9 cellular contexts compared by ENCODE assay signal in the genomic region with DNA sequence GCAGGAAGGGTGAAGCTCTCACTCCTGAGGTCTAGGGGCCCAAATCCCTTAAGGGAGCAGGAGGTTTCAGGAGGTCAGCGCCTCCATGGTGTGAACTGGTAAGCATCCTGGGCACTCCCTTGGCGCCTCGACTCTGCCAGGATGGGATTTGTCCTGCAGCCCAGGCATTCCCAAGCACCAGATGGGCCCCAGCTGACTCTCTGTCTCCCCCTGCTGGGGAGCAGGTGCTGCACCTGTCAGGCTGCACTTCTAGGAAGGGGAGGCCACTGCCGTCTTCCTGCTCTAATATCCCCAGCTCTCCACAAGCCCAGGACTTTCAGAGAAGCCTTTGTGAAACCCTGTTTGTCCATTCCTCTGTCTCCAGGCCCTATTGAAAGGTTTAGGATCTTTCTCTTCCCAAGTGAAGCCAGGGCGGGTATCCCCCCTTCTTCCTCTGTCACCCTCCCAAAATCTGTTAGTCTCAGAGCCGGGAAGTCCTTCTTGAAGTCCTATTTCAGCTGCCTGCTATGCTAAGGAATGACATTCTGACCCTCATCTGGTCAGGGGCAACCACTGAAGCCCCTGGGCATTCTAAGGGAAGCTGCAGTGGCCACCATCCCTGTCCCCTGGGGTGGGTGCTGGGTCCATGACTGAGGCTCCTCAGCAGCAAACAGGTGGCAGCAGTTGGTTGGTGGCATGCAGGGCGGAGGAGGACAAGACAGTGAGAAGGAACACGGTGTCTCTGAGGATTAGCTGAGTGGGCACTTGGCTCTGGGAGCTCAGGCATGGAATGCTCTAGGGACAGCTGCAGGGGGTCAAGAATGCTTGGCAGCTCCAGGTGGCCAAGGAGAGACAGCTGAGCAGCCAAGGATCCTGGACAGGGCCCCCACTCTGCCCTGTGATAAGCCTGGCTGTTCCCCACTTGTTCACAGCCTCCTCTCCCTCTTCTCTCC. TPM values are rescaled to one million over a fixed set of nuclear protein-coding genes. Genes with fewer than 3 reads are reported as not detected.
DNase-seq lines count a peak whose midpoint lies in the region; ATAC-seq, FAIRE-seq and TF ChIP-seq lines count a peak whose summit lies in the region.
"Had no signal": no experiment of that assay in that cellular context is flagged by ENCODE, and none has a peak within 500 bp of the region (broad histone marks: within the 10 kb centered on the region; RNA-seq: fewer than 3 reads in every experiment).

No MANE protein-coding gene starts in this region.

- no peaks in the 10 kb centered on the region for H3K9me3 ChIP-seq in DND-41 (ENCODE audit: insufficient read depth, low read length, severe bottlenecking)
- no peaks in the 10 kb centered on the region for H3K9me3 ChIP-seq in IMR-90 (ENCODE audit: control insufficient read depth, insufficient read depth, low read length)
- H3K9me3 ChIP-seq in K562 (replicated peaks; ENCODE audit: control insufficient read depth, insufficient read depth, low read depth, low read length): no peaks in the 10 kb centered on the region

- no peak overlapping the region for H3K4me3 ChIP-seq in DND-41 (ENCODE audit: low read depth in 1 of 2, low read length in 2 of 2)
- H3K4me3 ChIP-seq in IMR-90 (ENCODE audit: insufficient read depth, low read depth, low read length): no peak overlapping the region
- no peak overlapping the region for H3K4me3 ChIP-seq in K562

- TF ChIP-seq RAD21 in IMR-90 (IDR thresholded peaks at IDR 0.05; ENCODE audit: low read length) (peak; percentile 72), K562 (CRISPR knock-in tag; conservative IDR thresholded peaks at IDR 0.05 in 1 of 2, IDR thresholded peaks at IDR 0.05 in 1 of 2) (peak; percentile 78 to 86)

- H3K36me3 ChIP-seq in DND-41 (ENCODE audit: insufficient read depth, low read length) (no peaks in the 10 kb centered on the region), IMR-90 (ENCODE audit: control insufficient read depth, insufficient read depth, low read length) (no peaks in the 10 kb centered on the region), K562 (ENCODE audit: control insufficient read depth, insufficient read depth, low read length) (no peaks in the 10 kb centered on the region)

- no peak overlapping the region for H2BK5ac ChIP-seq in IMR-90 (ENCODE audit: low read depth, low read length, poor library complexity, severe bottlenecking)

- H2BK15ac ChIP-seq in IMR-90 (ENCODE audit: low read depth, low read length): no peak overlapping the region

- no peak overlapping the region for H2AK9ac ChIP-seq in IMR-90 (replicated peaks; ENCODE audit: low read depth, low read length, poor library complexity)

- no peak overlapping the region for H2AFZ ChIP-seq in DND-41 (ENCODE audit: low read depth, low read length)
- H2AFZ ChIP-seq in IMR-90 (replicated peaks; ENCODE audit: low read length, poor library complexity): peak overlapping the region; percentile 23
- no peak overlapping the region for H2AFZ ChIP-seq in K562 (ENCODE audit: low read depth, low read length)

- POLR2A ChIA-PET in IMR-90 (lab: Charles Lee; ENCODE audit: unreplicated experiment) (no interaction called here), K562 (lab: Yijun Ruan, JAX) (interaction anchor here (0.6 to 1.5 kb wide), 6 partner anchors 10 to 561 kb away, joined by 3 to 6 read pairs (median 3); no protein-coding TSS in a partner anchor)

- H4K8ac ChIP-seq in IMR-90 (ENCODE audit: low read depth in 2 of 2, low read length in 2 of 2): no peak overlapping the region

- TF ChIP-seq POLR2A in IMR-90 (IDR thresholded peaks at IDR 0.05; ENCODE audit: low read depth, low read length) (no peak), K562 (conservative IDR thresholded peaks at IDR 0.05) (no peak)

- FAIRE-seq in K562 (lab: Jason Lieb, UNC): peak; percentile 90

- H4K5ac ChIP-seq in IMR-90 (ENCODE audit: low read depth, low read length): no peak overlapping the region

- dilution Hi-C loops in IMR-90 (cut with HindIII; ENCODE audit: low sequenced_read_pairs, unreplicated experiment): no loop called here

- ATAC-seq in DND-41 (ENCODE audit: insufficient read depth, low read depth) (peak; percentile 82), IMR-90 (ENCODE audit: low read depth) (peak; percentile 75; the same call in 1 of the 2 replicates), SK-N-SH treated with all-trans-retinoic acid at 6 μM for 48 hours (peak; percentile 85), K562 (peak; percentile 93), HG02678 (IDR thresholded peaks at IDR 0.05; ENCODE audit: unreplicated experiment) (no peak)
- no peak for ATAC-seq in stimulated activated memory B cell treated with anti-CD40 and anti-IgM and Interleukin-4, amounts not matched to agents 10 μg/mL and 1 μg/mL and 100 μg/mL, for 72 hours

- intact Hi-C loops in IMR-90 (cut with micrococcal nuclease): no loop called here
- intact Hi-C loops in K562 (cut with micrococcal nuclease): loop anchor here (1.0 kb wide), 2 partner anchors 54 to 133 kb away; no protein-coding TSS in a partner anchor

- no peak overlapping the region for H3K18ac ChIP-seq in IMR-90 (ENCODE audit: low read depth, low read length)

- H4K20me1 ChIP-seq in DND-41 (ENCODE audit: insufficient read depth, low read length) (peaks cover 6% of the 10 kb centered on the region), IMR-90 (ENCODE audit: insufficient read depth, low read length) (no peaks in the 10 kb centered on the region), K562 (replicated peaks; ENCODE audit: control insufficient read depth, insufficient read depth, low read length) (peaks cover 28% of the 10 kb centered on the region; the same call in 1 of the 2 replicates)

- H4K91ac ChIP-seq in IMR-90 (ENCODE audit: insufficient read depth, low read depth, low read length): no peak overlapping the region

- H3K27me3 Mint-ChIP-seq in stimulated activated memory B cell treated with anti-CD40 and anti-IgM and Interleukin-4, amounts not matched to agents 10 μg/mL and 1 μg/mL and 100 μg/mL, for 72 hours: peaks cover 73% of the 10 kb centered on the region
- H3K27me3 Mint-ChIP-seq: activated naive CD8-positive, alpha-beta T cell had no signal

- BruUV-seq in IMR-90 (replicated peaks; lab: Mats Ljungman, UMichigan): no TSS peak
- BruUV-seq in K562 (replicated peaks; lab: Mats Ljungman, UMichigan): no TSS peak

- peak; percentile 53 for DNase-seq in DND-41
- peak; percentile 32 for DNase-seq in IMR-90
- DNase-seq in K562 (ENCODE audit: extremely low read depth in 1 of 4, low spot score in 3 of 4): peak; percentile 78 to 92 (median 88)
- DNase-seq in iPS DF 4.7 (ENCODE audit: extremely low read depth, low spot score): peak; percentile 49
- DNase-seq in stimulated activated CD4-positive, alpha-beta T cell treated with anti-CD3 and anti-CD28 coated beads, Interleukin-1b, Interleukin-23, amount 100 ng/mL, for 48 hours: peak; percentile 49

- 56% methylated on average over 6 of the region's 8 CpGs; no CpG with 5 or more reads in 1 of the 2 experiments for WGBS in IMR-90 (ENCODE audit: extremely low coverage in 2 of 2, insufficient read length in 1 of 2), 2 experiments
- 2% methylated on average over 7 of the region's 8 CpGs for WGBS in K562 (ENCODE audit: insufficient coverage, low coverage, missing lambda C conversion rate)

- H3K4me2 ChIP-seq in DND-41 (ENCODE audit: insufficient read depth, low read length) (no peak overlapping the region), IMR-90 (ENCODE audit: low read depth, low read length) (no peak overlapping the region), K562 (ENCODE audit: insufficient read depth, low read length) (no peak overlapping the region)

- H3K79me1 ChIP-seq in IMR-90 (ENCODE audit: low read depth in 1 of 2, low read length in 2 of 2): no peaks in the 10 kb centered on the region

- H3K9me3 Mint-ChIP-seq in stimulated activated memory B cell treated with anti-CD40 and anti-IgM and Interleukin-4, amounts not matched to agents 10 μg/mL and 1 μg/mL and 100 μg/mL, for 72 hours: no peaks in the 10 kb centered on the region

- no peak overlapping the region for H3K9ac ChIP-seq in DND-41 (ENCODE audit: low read depth, low read length)
- H3K9ac ChIP-seq in IMR-90 (ENCODE audit: low read depth, low read length): no peak overlapping the region
- no peak overlapping the region for H3K9ac ChIP-seq in K562 (ENCODE audit: insufficient read depth in 1 of 2, low read depth in 2 of 2, low read length in 2 of 2)

- in situ Hi-C loops in IMR-90 (cut with MboI; ENCODE audit: low sequenced_read_pairs) (no loop called here), K562 (cut with MboI) (no loop called here)

- peak; percentile 88 for TF ChIP-seq CTCF in DND-41 (IDR thresholded peaks at IDR 0.05; ENCODE audit: borderline replicate concordance, extremely low read depth, low read length, poor library complexity, severe bottlenecking)
- TF ChIP-seq CTCF in IMR-90 (conservative IDR thresholded peaks at IDR 0.05; ENCODE audit: low read depth, low read length): peak; percentile 81
- TF ChIP-seq CTCF in K562 (IDR thresholded peaks at IDR 0.05 in 2 of 3, conservative IDR thresholded peaks at IDR 0.05 in 1 of 3; ENCODE audit: insufficient read depth in 2 of 3, low read depth in 1 of 3, low read length in 3 of 3): peak; percentile 92 to 97 (median 93)

- H3K27ac ChIP-seq in DND-41 (ENCODE audit: low read length): no peak overlapping the region
- H3K27ac ChIP-seq in IMR-90 (ENCODE audit: insufficient read depth, low read length): no peak overlapping the region
- H3K27ac ChIP-seq in K562 (ENCODE audit: extremely low read depth, low read depth, low read length): no peak overlapping the region

- H2BK120ac ChIP-seq in IMR-90 (ENCODE audit: low read depth, low read length): no peak overlapping the region

- H3K14ac ChIP-seq in IMR-90 (replicated peaks; ENCODE audit: low read depth, low read length): no peak overlapping the region

- no peak overlapping the region for H2BK20ac ChIP-seq in IMR-90 (ENCODE audit: low read depth, low read length)

- TF ChIP-seq EP300 in K562 (IDR thresholded peaks at IDR 0.05; ENCODE audit: low read length): no peak

- no peak overlapping the region for H3K23ac ChIP-seq in IMR-90 (ENCODE audit: low read depth, low read length)

- peaks cover 10% of the 10 kb centered on the region for H3K27me3 ChIP-seq in DND-41 (ENCODE audit: insufficient read depth, low read length, poor library complexity)
- H3K27me3 ChIP-seq in IMR-90 (ENCODE audit: control insufficient read depth, insufficient read depth, low read length): peaks cover 2% of the 10 kb centered on the region; the same call in 1 of the 2 replicates
- H3K27me3 ChIP-seq in K562 (ENCODE audit: control insufficient read depth in 2 of 2, insufficient read depth in 2 of 2, low read length in 2 of 2): peaks cover 14 to 69% of the 10 kb centered on the region in 2 experiments; a peak in 4 of 5 replicates

- H3K4me3 Mint-ChIP-seq in stimulated activated memory B cell treated with anti-CD40 and anti-IgM and Interleukin-4, amounts not matched to agents 10 μg/mL and 1 μg/mL and 100 μg/mL, for 72 hours: no peak overlapping the region
- H3K4me3 Mint-ChIP-seq: activated naive CD8-positive, alpha-beta T cell had no signal

- CTCF ChIA-PET in IMR-90 (lab: Yijun Ruan, JAX) (interaction anchor here (0.6 to 2.9 kb wide), 8 partner anchors 12 to 133 kb away, joined by 3 to 20 read pairs (median 4); no protein-coding TSS in a partner anchor), K562 (lab: Yijun Ruan, JAX; ENCODE audit: low intra/inter-chr PET ratio) (interaction anchor here (0.6 to 3.5 kb wide), 5 partner anchors 34 to 245 kb away, joined by 3 to 27 read pairs (median 5); a partner anchor contains a TSS)

- no peak overlapping the region for H3K4ac ChIP-seq in IMR-90 (ENCODE audit: low read depth, low read length)

- H3K56ac ChIP-seq in IMR-90 (ENCODE audit: extremely low read depth, insufficient read depth, low read length): no peak overlapping the region

- H3K9me1 ChIP-seq in IMR-90 (ENCODE audit: insufficient read depth, low read length) (peaks cover 10% of the 10 kb centered on the region; the same call in 1 of the 2 replicates), K562 (ENCODE audit: control insufficient read depth, insufficient read depth, low read length) (no peaks in the 10 kb centered on the region)

- H3K27ac Mint-ChIP-seq in stimulated activated memory B cell treated with anti-CD40 and anti-IgM and Interleukin-4, amounts not matched to agents 10 μg/mL and 1 μg/mL and 100 μg/mL, for 72 hours: no peak overlapping the region
- H3K27ac Mint-ChIP-seq: activated naive CD8-positive, alpha-beta T cell had no signal

- H2AK5ac ChIP-seq in IMR-90 (ENCODE audit: low read depth, low read length): no peak overlapping the region

- H3K4me1 ChIP-seq in DND-41 (ENCODE audit: insufficient read depth, low read length) (no peaks in the 10 kb centered on the region), IMR-90 (ENCODE audit: control insufficient read depth, insufficient read depth, low read length) (peaks cover 15% of the 10 kb centered on the region), K562 (replicated peaks in 1 of 2; ENCODE audit: control insufficient read depth in 2 of 2, insufficient read depth in 2 of 2, low read length in 2 of 2) (peaks cover 0 to 11% of the 10 kb centered on the region in 2 experiments; a peak in 1 of 5 replicates)

- H3K36me3 Mint-ChIP-seq in stimulated activated memory B cell treated with anti-CD40 and anti-IgM and Interleukin-4, amounts not matched to agents 10 μg/mL and 1 μg/mL and 100 μg/mL, for 72 hours: no peaks in the 10 kb centered on the region
- H3K36me3 Mint-ChIP-seq: activated naive CD8-positive, alpha-beta T cell had no signal

- H3K79me2 ChIP-seq in DND-41 (ENCODE audit: insufficient read depth, low read length) (no peaks in the 10 kb centered on the region), K562 (ENCODE audit: control insufficient read depth, insufficient read depth, low read length) (no peaks in the 10 kb centered on the region)

- peaks cover 21% of the 10 kb centered on the region for H3K4me1 Mint-ChIP-seq in stimulated activated memory B cell treated with anti-CD40 and anti-IgM and Interleukin-4, amounts not matched to agents 10 μg/mL and 1 μg/mL and 100 μg/mL, for 72 hours

RNA-seq across cellular contexts. Expression of a gene that starts 3.2 kb away (rescaled TPM):
- total RNA-seq in IMR-90 (2012; rRNA removed): not detected in 2 replicates
- polyA plus RNA-seq in IMR-90 (2012; rRNA removed): not detected in 2 replicates
- polyA plus RNA-seq in IMR-90 (2012; cell fraction: cytosol; rRNA removed): not detected in 2 replicates
- polyA plus RNA-seq in IMR-90 (2012; cell fraction: nucleus; rRNA removed; ENCODE audit: low replicate concordance): not detected in 2 replicates
- total RNA-seq in K562 (2011; cell fraction: chromatin; rRNA removed; ENCODE audit: low replicate concordance): not detected in 2 replicates
- total RNA-seq in K562 (2011; cell fraction: nucleolus; rRNA removed): not detected in 2 replicates
- not detected in 2 replicates for total RNA-seq in K562 (2011; cell fraction: nucleoplasm; rRNA removed)
- not detected in 2 replicates for total RNA-seq in K562 (2014; rRNA removed)
- total RNA-seq in K562 (2014; rRNA removed; fragmentation: Illumina TruSeq; extraction: Trizol): not detected in 2 replicates
- total RNA-seq in K562 (2015; rRNA removed; fragmentation: Illumina TruSeq; extraction: Trizol): not detected in 2 replicates
- total RNA-seq in K562 (2021): not detected in 2 replicates
- polyA plus RNA-seq in K562 (2011; rRNA removed): not detected in 2 replicates
- not detected in 2 replicates for polyA plus RNA-seq in K562 (2011; cell fraction: cytosol; rRNA removed)
- polyA plus RNA-seq in K562 (2011; cell fraction: nucleus; rRNA removed): not detected in 2 replicates
- polyA plus RNA-seq in K562 (2012): not detected in 2 replicates
- polyA plus RNA-seq in K562 (2014; fragmentation: Illumina TruSeq; extraction: Trizol): not detected in 2 replicates
- not detected for polyA plus RNA-seq in K562 (2014; fragmentation: Nextera tagmentation; extraction: Ambion mirVana)
- polyA plus RNA-seq in K562 (2014; rRNA removed): 0.13 TPM in 1 of 2 replicates, not detected in the other
- polyA minus RNA-seq in K562 (2011; rRNA and poly(A)+ RNA removed): not detected in 2 replicates
- not detected in 2 replicates for polyA minus RNA-seq in K562 (2011; cell fraction: cytosol; rRNA and poly(A)+ RNA removed)
- not detected in 2 replicates for polyA minus RNA-seq in K562 (2011; cell fraction: nucleus; rRNA and poly(A)+ RNA removed)

RNA-seq across cellular contexts. Expression of a gene that starts 14.1 kb away (rescaled TPM):
- 0.28 TPM in 1 of 2 replicates, not detected in the other for total RNA-seq in IMR-90 (2012; rRNA removed)
- polyA plus RNA-seq in IMR-90 (2012; rRNA removed): 0.17 TPM in 1 of 2 replicates, not detected in the other
- polyA plus RNA-seq in IMR-90 (2012; cell fraction: cytosol; rRNA removed): 0.25 TPM in 1 of 2 replicates, not detected in the other
- 0.86 and 1.1 TPM in 2 replicates for polyA plus RNA-seq in IMR-90 (2012; cell fraction: nucleus; rRNA removed; ENCODE audit: low replicate concordance)
- total RNA-seq in K562 (2011; cell fraction: chromatin; rRNA removed; ENCODE audit: low replicate concordance): not detected in 2 replicates
- total RNA-seq in K562 (2011; cell fraction: nucleolus; rRNA removed): not detected in 2 replicates
- total RNA-seq in K562 (2011; cell fraction: nucleoplasm; rRNA removed): not detected in 2 replicates
- not detected in 2 replicates for total RNA-seq in K562 (2014; rRNA removed)
- total RNA-seq in K562 (2014; rRNA removed; fragmentation: Illumina TruSeq; extraction: Trizol): not detected in 2 replicates
- not detected in 2 replicates for total RNA-seq in K562 (2015; rRNA removed; fragmentation: Illumina TruSeq; extraction: Trizol)
- not detected in 2 replicates for total RNA-seq in K562 (2021)
- polyA plus RNA-seq in K562 (2011; rRNA removed): not detected in 2 replicates
- polyA plus RNA-seq in K562 (2011; cell fraction: cytosol; rRNA removed): not detected in 2 replicates
- not detected in 2 replicates for polyA plus RNA-seq in K562 (2011; cell fraction: nucleus; rRNA removed)
- 0.22 TPM in 1 of 2 replicates, not detected in the other for polyA plus RNA-seq in K562 (2012)
- polyA plus RNA-seq in K562 (2014; fragmentation: Illumina TruSeq; extraction: Trizol): not detected in 2 replicates
- polyA plus RNA-seq in K562 (2014; fragmentation: Nextera tagmentation; extraction: Ambion mirVana): not detected
- polyA plus RNA-seq in K562 (2014; rRNA removed): not detected in 2 replicates
- not detected in 2 replicates for polyA minus RNA-seq in K562 (2011; rRNA and poly(A)+ RNA removed)
- polyA minus RNA-seq in K562 (2011; cell fraction: cytosol; rRNA and poly(A)+ RNA removed): not detected in 2 replicates
- not detected in 2 replicates for polyA minus RNA-seq in K562 (2011; cell fraction: nucleus; rRNA and poly(A)+ RNA removed)

RNA-seq across cellular contexts. Expression of a gene that starts 44.9 kb away (rescaled TPM):
- total RNA-seq in IMR-90 (2012; rRNA removed) (under 0.01 and 0.36 TPM in 2 replicates), K562 (2014; rRNA removed) (not detected in 2 replicates), K562 (2014; rRNA removed; fragmentation: Illumina TruSeq; extraction: Trizol) (not detected in 2 replicates), K562 (2015; rRNA removed; fragmentation: Illumina TruSeq; extraction: Trizol) (not detected in 2 replicates), K562 (2021) (not detected in 2 replicates)
- polyA plus RNA-seq in IMR-90 (2012; rRNA removed) (0.56 and 0.66 TPM in 2 replicates), K562 (2011; rRNA removed) (not detected in 2 replicates), K562 (2014; fragmentation: Illumina TruSeq; extraction: Trizol) (not detected in 2 replicates), K562 (2014; fragmentation: Nextera tagmentation; extraction: Ambion mirVana) (not detected), K562 (2014; rRNA removed) (not detected in 2 replicates)
- 0.38 and 1.4 TPM in 2 replicates for polyA plus RNA-seq in IMR-90 (2012; cell fraction: cytosol; rRNA removed)
- polyA plus RNA-seq in IMR-90 (2012; cell fraction: nucleus; rRNA removed; ENCODE audit: low replicate concordance): 0.35 and 0.48 TPM in 2 replicates
- total RNA-seq in K562 (2011; cell fraction: chromatin; rRNA removed; ENCODE audit: low replicate concordance): not detected in 2 replicates
- not detected in 2 replicates for total RNA-seq in K562 (2011; cell fraction: nucleolus; rRNA removed)
- total RNA-seq in K562 (2011; cell fraction: nucleoplasm; rRNA removed): not detected in 2 replicates
- polyA plus RNA-seq in K562 (2011; cell fraction: cytosol; rRNA removed): not detected in 2 replicates
- not detected in 2 replicates for polyA plus RNA-seq in K562 (2011; cell fraction: nucleus; rRNA removed)
- polyA plus RNA-seq in K562 (2012): 0.12 TPM in 1 of 2 replicates, not detected in the other
- polyA minus RNA-seq in K562 (2011; rRNA and poly(A)+ RNA removed): not detected in 2 replicates
- not detected in 2 replicates for polyA minus RNA-seq in K562 (2011; cell fraction: cytosol; rRNA and poly(A)+ RNA removed)
- not detected in 2 replicates for polyA minus RNA-seq in K562 (2011; cell fraction: nucleus; rRNA and poly(A)+ RNA removed)

RNA-seq across cellular contexts. Expression of a gene that starts 57.0 kb away (rescaled TPM):
- total RNA-seq in IMR-90 (2012; rRNA removed) (not detected in 2 replicates), K562 (2014; rRNA removed) (not detected in 2 replicates), K562 (2014; rRNA removed; fragmentation: Illumina TruSeq; extraction: Trizol) (not detected in 2 replicates), K562 (2015; rRNA removed; fragmentation: Illumina TruSeq; extraction: Trizol) (not detected in 2 replicates), K562 (2021) (not detected in 2 replicates)
- polyA plus RNA-seq in IMR-90 (2012; rRNA removed) (not detected in 2 replicates), K562 (2011; rRNA removed) (not detected in 2 replicates), K562 (2014; fragmentation: Illumina TruSeq; extraction: Trizol) (not detected in 2 replicates), K562 (2014; fragmentation: Nextera tagmentation; extraction: Ambion mirVana) (not detected), K562 (2014; rRNA removed) (not detected in 2 replicates)
- polyA plus RNA-seq in IMR-90 (2012; cell fraction: cytosol; rRNA removed): not detected in 2 replicates
- not detected in 2 replicates for polyA plus RNA-seq in IMR-90 (2012; cell fraction: nucleus; rRNA removed; ENCODE audit: low replicate concordance)
- total RNA-seq in K562 (2011; cell fraction: chromatin; rRNA removed; ENCODE audit: low replicate concordance): 0.12 TPM in 1 of 2 replicates, not detected in the other
- not detected in 2 replicates for total RNA-seq in K562 (2011; cell fraction: nucleolus; rRNA removed)
- 0.08 TPM in 1 of 2 replicates, not detected in the other for total RNA-seq in K562 (2011; cell fraction: nucleoplasm; rRNA removed)
- not detected in 2 replicates for polyA plus RNA-seq in K562 (2011; cell fraction: cytosol; rRNA removed)
- polyA plus RNA-seq in K562 (2011; cell fraction: nucleus; rRNA removed): 0.03 and 0.18 TPM in 2 replicates
- not detected in 2 replicates for polyA plus RNA-seq in K562 (2012)
- 0.04 TPM in 1 of 2 replicates, not detected in the other for polyA minus RNA-seq in K562 (2011; rRNA and poly(A)+ RNA removed)
- polyA minus RNA-seq in K562 (2011; cell fraction: cytosol; rRNA and poly(A)+ RNA removed): not detected in 2 replicates
- polyA minus RNA-seq in K562 (2011; cell fraction: nucleus; rRNA and poly(A)+ RNA removed): 0.11 TPM in 1 of 2 replicates, not detected in the other

Comparison
In these comparisons a context has a peak if more than half of its experiments do, and no peak if none do; other contexts are left out.
1. ATAC-seq: peak in DND-41 (single experiment), IMR-90 (single experiment), SK-N-SH treated with all-trans-retinoic acid at 6 μM for 48 hours (single experiment) and K562 (single experiment); none in stimulated activated memory B cell treated with anti-CD40 and anti-IgM and Interleukin-4, amounts not matched to agents 10 μg/mL and 1 μg/mL and 100 μg/mL, for 72 hours (single experiment) and HG02678 (single experiment).
2. DNase-seq: peak in every context shown above with its lines; median percentile 88 in K562; 53 in DND-41; 49 in iPS DF 4.7; 49 in stimulated activated CD4-positive, alpha-beta T cell treated with anti-CD3 and anti-CD28 coated beads, Interleukin-1b, Interleukin-23, amount 100 ng/mL, for 48 hours; 32 in IMR-90.
3. Peak in every context shown above with its lines, with median percentiles within 50 percentile points of each other: CTCF ChIP-seq.